Comparison of ENCODE assay signal across 23 cellular contexts in genomic region chr22:39115570-39115969, GRCh38. TPM values are rescaled to one million over a fixed set of nuclear protein-coding genes. Genes with fewer than 3 reads are reported as not detected.
DNase-seq lines count a peak whose midpoint lies in the region; ATAC-seq and TF ChIP-seq lines count a peak whose summit lies in the region.
"Had no signal": no experiment of that assay in that cellular context is flagged by ENCODE, and none has a peak within 500 bp of the region (broad histone marks: within the 10 kb centered on the region; RNA-seq: fewer than 3 reads in every experiment).

No MANE protein-coding gene starts in this region.

- H3K4me3 ChIP-seq in HEK293 (ENCODE audit: low read depth, low read length), result no peak overlapping the region
- H3K4me3 ChIP-seq: esophagus muscularis mucosa, gastrocnemius medialis, lower lobe of right lung had no signal

- H3K9me3 Mint-ChIP-seq in CD4-positive, alpha-beta T cell, result no peaks in the 10 kb centered on the region
- H3K9me3 Mint-ChIP-seq in activated CD8-positive, alpha-beta T cell treated with anti-CD3 and anti-CD28 coated beads for 36 hours, result no peaks in the 10 kb centered on the region
- no peaks in the 10 kb centered on the region for H3K9me3 Mint-ChIP-seq in memory B cell

- ATAC-seq in CD4-positive, alpha-beta T cell (ENCODE audit: poor library complexity), result no peak
- no peak for ATAC-seq in activated CD8-positive, alpha-beta T cell treated with anti-CD3 and anti-CD28 coated beads for 36 hours
- ATAC-seq in memory B cell (ENCODE audit: low read depth) (no peak), GM18909 (IDR thresholded peaks at IDR 0.05; ENCODE audit: poor library complexity, unreplicated experiment) (no peak), HG02870 (IDR thresholded peaks at IDR 0.05; ENCODE audit: unreplicated experiment) (no peak), HG02981 (IDR thresholded peaks at IDR 0.05; ENCODE audit: unreplicated experiment) (no peak)
- ATAC-seq: gastrocnemius medialis, lower lobe of right lung had no signal

- H3K36me3 Mint-ChIP-seq in CD4-positive, alpha-beta T cell (ENCODE audit: low read depth), result no peaks in the 10 kb centered on the region
- no peaks in the 10 kb centered on the region for H3K36me3 Mint-ChIP-seq in activated CD8-positive, alpha-beta T cell treated with anti-CD3 and anti-CD28 coated beads for 36 hours (ENCODE audit: low read depth)
- no peaks in the 10 kb centered on the region for H3K36me3 Mint-ChIP-seq in memory B cell
- H3K36me3 Mint-ChIP-seq: brain had no signal

- H3K27ac ChIP-seq in CD4-positive, alpha-beta T cell (ENCODE audit: low read depth, low read length), result no peak overlapping the region
- no peak overlapping the region for H3K27ac ChIP-seq in HEK293 (ENCODE audit: extremely low read depth, low read depth, low read length)
- H3K27ac ChIP-seq: esophagus muscularis mucosa, gastrocnemius medialis, lower lobe of right lung had no signal

- CTCF ChIA-PET in CD4-positive, alpha-beta T cell (lab: Charles Lee), result interaction anchor here (1.0 kb wide), 1 partner anchor 21 kb away, joined by 3 read pairs; no protein-coding TSS in a partner anchor
- CTCF ChIA-PET in HEK293 (lab: Yijun Ruan, JAX), result interaction anchor here (0.6 kb wide), 1 partner anchor 142 kb away, joined by 3 read pairs; no protein-coding TSS in a partner anchor
- CTCF ChIA-PET in activated CD8-positive, alpha-beta T cell treated with anti-CD3 and anti-CD28 coated beads for 36 hours (lab: Charles Lee), result interaction anchor here (0.6 to 2.3 kb wide), 2 partner anchors 20 to 246 kb away, joined by 3 to 7 read pairs; no protein-coding TSS in a partner anchor

- no peaks in the 10 kb centered on the region for H3K4me1 ChIP-seq in HEK293 (ENCODE audit: control insufficient read depth, insufficient read depth, low read length)
- H3K4me1 ChIP-seq: esophagus muscularis mucosa, gastrocnemius medialis, lower lobe of right lung had no signal

- intact Hi-C loops in CD4-positive, alpha-beta T cell (cut with DNase I, micrococcal nuclease), result loop anchor here (5.0 kb wide), 3 partner anchors 33 to 348 kb away; partner anchors contain the start of gene APOBEC3G (in 1 of the 2)
- intact Hi-C loops in activated CD8-positive, alpha-beta T cell treated with anti-CD3 and anti-CD28 coated beads for 36 hours (cut with micrococcal nuclease), result loop anchor here (5.0 to 10.0 kb wide), 3 partner anchors 33 to 241 kb away; partner anchors contain the start of gene CBX6

- H3K36me3 ChIP-seq in HEK293 (ENCODE audit: control insufficient read depth in 2 of 2, insufficient read depth in 1 of 2, low read length in 2 of 2), result no peaks in the 10 kb centered on the region
- H3K36me3 ChIP-seq: esophagus muscularis mucosa, gastrocnemius medialis, lower lobe of right lung had no signal

- H3K27me3 ChIP-seq in CD4-positive, alpha-beta T cell (ENCODE audit: control insufficient read depth, insufficient read depth, low read length), result no peaks in the 10 kb centered on the region

- no peak for TF ChIP-seq CTCF in CD4-positive, alpha-beta T cell (IDR thresholded peaks at IDR 0.05)
- TF ChIP-seq CTCF in HEK293 (tag by site-specific recombination; IDR thresholded peaks at IDR 0.05), result no peak
- TF ChIP-seq CTCF in activated CD8-positive, alpha-beta T cell treated with anti-CD3 and anti-CD28 coated beads for 36 hours (IDR thresholded peaks at IDR 0.05), result no peak

- no peak overlapping the region for H3K4me3 Mint-ChIP-seq in CD4-positive, alpha-beta T cell
- H3K4me3 Mint-ChIP-seq in activated CD8-positive, alpha-beta T cell treated with anti-CD3 and anti-CD28 coated beads for 36 hours, result peak overlapping the region; percentile 3
- H3K4me3 Mint-ChIP-seq in memory B cell, result no peak overlapping the region

- POLR2A ChIA-PET in CD4-positive, alpha-beta T cell (lab: Charles Lee), result interaction anchor here (0.7 kb wide), 1 partner anchor 26 kb away, joined by 5 read pairs; no protein-coding TSS in a partner anchor
- POLR2A ChIA-PET in HEK293 (lab: Yijun Ruan, JAX), result interaction anchor here (0.6 kb wide), 1 partner anchor 202 kb away, joined by 4 read pairs; no protein-coding TSS in a partner anchor
- POLR2A ChIA-PET in activated CD8-positive, alpha-beta T cell treated with anti-CD3 and anti-CD28 coated beads for 36 hours (lab: Charles Lee), result interaction anchor here (0.7 kb wide), 1 partner anchor 203 kb away, joined by 3 read pairs; no protein-coding TSS in a partner anchor

- peak overlapping the region; percentile 50 for H3K27ac Mint-ChIP-seq in CD4-positive, alpha-beta T cell
- H3K27ac Mint-ChIP-seq in activated CD8-positive, alpha-beta T cell treated with anti-CD3 and anti-CD28 coated beads for 36 hours, result peak overlapping the region; percentile 78
- peak overlapping the region; percentile 86 for H3K27ac Mint-ChIP-seq in memory B cell

- no peak for DNase-seq in CD4-positive, alpha-beta T cell
- DNase-seq in activated CD8-positive, alpha-beta T cell treated with anti-CD3 and anti-CD28 coated beads for 36 hours, result no peak
- no peak for DNase-seq in memory B cell (ENCODE audit: low spot score in 2 of 2)
- no peak for DNase-seq in stimulated activated CD4-positive, alpha-beta T cell treated with anti-CD3 and anti-CD28 coated beads, Interleukin-4, amount 100 ng/mL, for 24 hours
- DNase-seq: activated CD4-positive, alpha-beta T cell treated with anti-CD3 and anti-CD28 coated beads for 4 hours; DMS79 treated with DMSO at 0.1 percent for 48 hours; effector memory CD4-positive, alpha-beta T cell; gastrocnemius medialis; islet precursor cell; KBM-7; lower lobe of right lung; NCI-H1694 treated with DMSO at 0.1 percent for 48 hours; NCI-H774; nucleus accumbens; Right ventricle myocardium superior; SW 1271 had no signal

- H3K4me1 Mint-ChIP-seq in CD4-positive, alpha-beta T cell (ENCODE audit: low read depth), result peaks cover 15% of the 10 kb centered on the region
- H3K4me1 Mint-ChIP-seq in activated CD8-positive, alpha-beta T cell treated with anti-CD3 and anti-CD28 coated beads for 36 hours (ENCODE audit: low read depth), result peaks cover 55% of the 10 kb centered on the region
- H3K4me1 Mint-ChIP-seq in memory B cell, result peaks cover 35% of the 10 kb centered on the region

- no peaks in the 10 kb centered on the region for H3K27me3 Mint-ChIP-seq in CD4-positive, alpha-beta T cell
- H3K27me3 Mint-ChIP-seq in activated CD8-positive, alpha-beta T cell treated with anti-CD3 and anti-CD28 coated beads for 36 hours, result no peaks in the 10 kb centered on the region
- H3K27me3 Mint-ChIP-seq in memory B cell, result no peaks in the 10 kb centered on the region

- no peaks in the 10 kb centered on the region for H3K9me3 ChIP-seq in CD4-positive, alpha-beta T cell (ENCODE audit: control insufficient read depth, low read length)
- H3K9me3 ChIP-seq in HEK293 (ENCODE audit: control insufficient read depth, insufficient read depth, low read depth, low read length), result no peaks in the 10 kb centered on the region
- H3K9me3 ChIP-seq: esophagus muscularis mucosa, gastrocnemius medialis, lower lobe of right lung had no signal

TF ChIP-seq in HEK293, 187 proteins besides CTCF, POLR2A, EP300 and RAD21:
- TF ChIP-seq ZBTB8A (tag by site-specific recombination; IDR thresholded peaks at IDR 0.05) (no peak), ZNF488 (tag by site-specific recombination; IDR thresholded peaks at IDR 0.05) (no peak), ZBTB17 (tag by site-specific recombination; IDR thresholded peaks at IDR 0.05) (peak; percentile 85), ZNF560 (tag by site-specific recombination; IDR thresholded peaks at IDR 0.05; ENCODE audit: borderline replicate concordance) (no peak), FEZF1 (tag by site-specific recombination; IDR thresholded peaks at IDR 0.05) (no peak), ZNF366 (tag by site-specific recombination; conservative IDR thresholded peaks at IDR 0.05) (peak; percentile 70), YY1 (tag by site-specific recombination; IDR thresholded peaks at IDR 0.05) (no peak)

RNA-seq across cellular contexts. Expression of gene APOBEC3H, which starts 18.5 kb away (rescaled TPM):
- under 1 TPM; 0.67 to 0.85 TPM for total RNA-seq in CD4-positive, alpha-beta T cell
- 1 to 10 TPM; 6.8 to 7.1 TPM for total RNA-seq in activated CD8-positive, alpha-beta T cell treated with anti-CD3 and anti-CD28 coated beads for 36 hours
- total RNA-seq: gastrocnemius medialis, Right ventricle myocardium superior, skeletal muscle tissue had no signal

RNA-seq across cellular contexts. Expression of gene CBX7, which starts 36.9 kb away (rescaled TPM):
- total RNA-seq in CD4-positive, alpha-beta T cell, result 10 to 100 TPM; 48.6 to 49.1 TPM
- 10 to 100 TPM; 23.6 to 25.0 TPM for total RNA-seq in activated CD8-positive, alpha-beta T cell treated with anti-CD3 and anti-CD28 coated beads for 36 hours

RNA-seq across cellular contexts. Expression of gene APOBEC3G, which starts 38.5 kb away (rescaled TPM):
- total RNA-seq in CD4-positive, alpha-beta T cell, result 10 to 100 TPM; 18.8 to 20.6 TPM
- total RNA-seq in activated CD8-positive, alpha-beta T cell treated with anti-CD3 and anti-CD28 coated beads for 36 hours, result 10 to 100 TPM; 66.0 to 66.5 TPM

Comparison
In these comparisons a context has a peak if more than half of its experiments do, and no peak if none do; other contexts are left out.
1. RNA of gene APOBEC3H, which starts 18.5 kb away (total RNA-seq): 6.8 to 7.1 TPM in activated CD8-positive, alpha-beta T cell treated with anti-CD3 and anti-CD28 coated beads for 36 hours; 0.67 to 0.85 TPM in CD4-positive, alpha-beta T cell; every median in the first group is over 4 times any median in the second.
2. Peak in every context shown above with its lines, with median percentiles within 50 percentile points of each other: H3K27ac Mint-ChIP-seq.